In genomic region chr17:56108811-56109284, GRCh38 we compare ENCODE assay signal across 12 cellular contexts. TPM values are rescaled to one million over a fixed set of nuclear protein-coding genes. Genes with fewer than 3 reads are reported as not detected.
DNase-seq lines count a peak whose midpoint lies in the region; ATAC-seq and TF ChIP-seq lines count a peak whose summit lies in the region.
"Had no signal": no experiment of that assay in that cellular context is flagged by ENCODE, and none has a peak within 500 bp of the region (broad histone marks: within the 10 kb centered on the region; RNA-seq: fewer than 3 reads in every experiment).

No MANE protein-coding gene starts in this region.

- H3K9ac ChIP-seq in mucosa of stomach (ENCODE audit: low read length), result peak overlapping the region; percentile 14
- H3K9ac ChIP-seq in SK-N-SH, result no peak overlapping the region

- H3K9me3 ChIP-seq in mucosa of stomach (ENCODE audit: control insufficient read depth, low read length) (no peaks in the 10 kb centered on the region), SK-N-SH (no peaks in the 10 kb centered on the region)

- TF ChIP-seq EP300 in SK-N-SH (IDR thresholded peaks at IDR 0.05; ENCODE audit: borderline replicate concordance in 1 of 2, low read depth in 1 of 2, low read length in 1 of 2), result no peak

- WGBS in SK-N-SH (ENCODE audit: low lambda C conversion rate), result 3% methylated on average over 2 of the region's 2 CpGs

- DNase-seq in LoVo (ENCODE audit: low spot score) (peak; percentile 76), NCI-H524 (lab: John Stamatoyannopoulos, UW) (no peak), SK-N-SH (no peak), GM13977 (ENCODE audit: low spot score) (no peak)
- DNase-seq: CD8-positive, alpha-beta memory T cell; naive thymus-derived CD4-positive, alpha-beta T cell; NCI-H1436 treated with DMSO at 0.1 percent for 48 hours had no signal

- no peak overlapping the region for H3K27ac ChIP-seq in SK-N-SH (ENCODE audit: low read depth in 2 of 2, low read length in 1 of 2)

- ATAC-seq in GM18873 (IDR thresholded peaks at IDR 0.05; ENCODE audit: low FRiP score, unreplicated experiment) (peak; percentile 78), HG02763 (IDR thresholded peaks at IDR 0.05; ENCODE audit: unreplicated experiment) (peak; percentile 60), GM18519 (IDR thresholded peaks at IDR 0.05; ENCODE audit: low FRiP score, unreplicated experiment) (no peak)
- ATAC-seq: naive thymus-derived CD4-positive, alpha-beta T cell had no signal

- POLR2A ChIA-PET in SK-N-SH (lab: Yijun Ruan, JAX), result no interaction called here

- H3F3A ChIP-seq in SK-N-SH (replicated peaks; ENCODE audit: insufficient read depth), result peaks cover 11% of the 10 kb centered on the region

- no peak for TF ChIP-seq RAD21 in SK-N-SH (IDR thresholded peaks at IDR 0.05; ENCODE audit: low read length)

- H2AFZ ChIP-seq in SK-N-SH (ENCODE audit: low read depth), result no peak overlapping the region

- H3K27me3 ChIP-seq in mucosa of stomach (ENCODE audit: control insufficient read depth, insufficient read depth, low read length) (no peaks in the 10 kb centered on the region), SK-N-SH (ENCODE audit: insufficient read depth) (peaks cover 30% of the 10 kb centered on the region; the same call in 1 of the 2 replicates)

- no peak overlapping the region for H3K4me2 ChIP-seq in SK-N-SH

- H3K4me3 ChIP-seq in mucosa of stomach (ENCODE audit: low read length) (no peak overlapping the region), SK-N-SH (ENCODE audit: low read depth in 2 of 2, low read length in 1 of 2) (no peak overlapping the region)

- H3K9me2 ChIP-seq in SK-N-SH, result no peaks in the 10 kb centered on the region

- H3K4me1 ChIP-seq in mucosa of stomach (ENCODE audit: control insufficient read depth, insufficient read depth, low read length) (peaks cover 56% of the 10 kb centered on the region), SK-N-SH (ENCODE audit: control insufficient read depth in 1 of 2, insufficient read depth in 2 of 2, low read depth in 1 of 2, low read length in 1 of 2) (peaks cover 0 to 4% of the 10 kb centered on the region in 2 experiments; a peak in 1 of 4 replicates)

- CTCF ChIA-PET in SK-N-SH (lab: Yijun Ruan, JAX), result no interaction called here

- H4K20me1 ChIP-seq in SK-N-SH (ENCODE audit: insufficient read depth), result no peaks in the 10 kb centered on the region

- H3K79me2 ChIP-seq in SK-N-SH (ENCODE audit: insufficient read depth), result no peaks in the 10 kb centered on the region

- in situ Hi-C loops in GM13977 (cut with MboI; ENCODE audit: low pct_unique_long_range_greater_than_20kb, low sequenced_read_pairs, unreplicated experiment), result no loop called here

- H3K36me3 ChIP-seq in mucosa of stomach (ENCODE audit: control insufficient read depth, insufficient read depth, low read length) (no peaks in the 10 kb centered on the region), SK-N-SH (replicated peaks in 1 of 2; ENCODE audit: control insufficient read depth in 1 of 2, insufficient read depth in 2 of 2, low read length in 1 of 2) (no peaks in the 10 kb centered on the region)

- TF ChIP-seq CTCF in SK-N-SH (IDR thresholded peaks at IDR 0.05) (no peak), GM13977 (IDR thresholded peaks at IDR 0.05; ENCODE audit: extremely low read depth, insufficient read depth, missing control alignments) (no peak)

TF ChIP-seq in SK-N-SH, 30 proteins besides CTCF, POLR2A, EP300 and RAD21:
- TF ChIP-seq NFIC (IDR thresholded peaks at IDR 0.05; ENCODE audit: borderline replicate concordance), result no peak
- TF ChIP-seq NRF1 (IDR thresholded peaks at IDR 0.05; ENCODE audit: low read depth, low read length), result no peak
- no peak for TF ChIP-seq PBX3 (IDR thresholded peaks at IDR 0.05)
- no peak for TF ChIP-seq TEAD4 (IDR thresholded peaks at IDR 0.05; ENCODE audit: borderline replicate concordance, insufficient read depth)
- no peak for TF ChIP-seq SIN3A (IDR thresholded peaks at IDR 0.05; ENCODE audit: borderline replicate concordance, low read depth, low read length)
- no peak for TF ChIP-seq FOXM1 (IDR thresholded peaks at IDR 0.05; ENCODE audit: low read depth)
- TF ChIP-seq ELF1 (IDR thresholded peaks at IDR 0.05), result no peak
- no peak for TF ChIP-seq MEF2A (IDR thresholded peaks at IDR 0.05; ENCODE audit: borderline replicate concordance, low read depth)
- TF ChIP-seq REST (IDR thresholded peaks at IDR 0.05; ENCODE audit: low read depth, low read length), result no peak
- TF ChIP-seq SMC3 (IDR thresholded peaks at IDR 0.05; ENCODE audit: low read depth, low read length), result no peak
- TF ChIP-seq FOXJ3 (CRISPR knock-in tag; IDR thresholded peaks at IDR 0.05), result no peak
- no peak for TF ChIP-seq TCF12 (IDR thresholded peaks at IDR 0.05)
- no peak for TF ChIP-seq CHD2 (IDR thresholded peaks at IDR 0.05; ENCODE audit: low read length, partially characterized antibody)
- TF ChIP-seq GATA2 (CRISPR knock-in tag; IDR thresholded peaks at IDR 0.05), result no peak

RNA-seq across cellular contexts. Expression of gene ANKFN1, which starts 44.4 kb away (rescaled TPM):
- 0.07 and 0.13 TPM in 2 replicates for polyA plus RNA-seq in SK-N-SH (2012; rRNA removed)
- 0.14 and 0.23 TPM in 2 replicates for polyA plus RNA-seq in SK-N-SH (2012; cell fraction: cytosol; rRNA removed)
- polyA plus RNA-seq in SK-N-SH (2012; cell fraction: nucleus; rRNA removed), result 0.29 TPM in 2 replicates
- polyA plus RNA-seq: CD8-positive, alpha-beta memory T cell; IgD-negative memory B cell; naive thymus-derived CD4-positive, alpha-beta T cell had no signal
